Comparison of ENCODE assay signal across 14 cellular contexts in genomic region chr1:154742586-154742985, GRCh38.
"Had no signal": no experiment of that assay in that cellular context is flagged by ENCODE, and none has a peak within 500 bp of the region (broad histone marks: within the 10 kb centered on the region; RNA-seq: fewer than 3 reads in every experiment).

No MANE protein-coding gene starts in this region.

- H3K36me3 ChIP-seq: esophagus muscularis mucosa, lower lobe of right lung, right lobe of liver, suprapubic skin had no signal

- H3K27me3 ChIP-seq: esophagus muscularis mucosa, right lobe of liver had no signal

- ATAC-seq: T-cell had no signal

- H3K9me3 ChIP-seq: esophagus muscularis mucosa, lower lobe of right lung, right lobe of liver, suprapubic skin had no signal

- H3K27ac ChIP-seq: lower lobe of right lung, right lobe of liver, SK-N-MC, suprapubic skin had no signal

- H3K4me1 ChIP-seq: right lobe of liver had no signal

- H3K4me3 ChIP-seq: esophagus muscularis mucosa, lower lobe of right lung, right lobe of liver, SK-N-MC, suprapubic skin had no signal

- DNase-seq: activated CD4-positive, alpha-beta T cell treated with anti-CD3 and anti-CD28 coated beads, Interleukin-2, amount 50 U/mL, for 48 hours; activated naive CD4-positive, alpha-beta T cell treated with anti-CD3 and anti-CD28 coated beads for 36 hours; activated T-cell treated with anti-CD3 and anti-CD28 coated beads, Interleukin-2, amount 50 U/mL, for 1 hour; caudate nucleus; hippocampal formation; lower lobe of right lung; midbrain; naive B cell; occipital lobe; T-cell had no signal
